Comparison of ENCODE assay signal across 1 cellular context in the genomic region with DNA sequence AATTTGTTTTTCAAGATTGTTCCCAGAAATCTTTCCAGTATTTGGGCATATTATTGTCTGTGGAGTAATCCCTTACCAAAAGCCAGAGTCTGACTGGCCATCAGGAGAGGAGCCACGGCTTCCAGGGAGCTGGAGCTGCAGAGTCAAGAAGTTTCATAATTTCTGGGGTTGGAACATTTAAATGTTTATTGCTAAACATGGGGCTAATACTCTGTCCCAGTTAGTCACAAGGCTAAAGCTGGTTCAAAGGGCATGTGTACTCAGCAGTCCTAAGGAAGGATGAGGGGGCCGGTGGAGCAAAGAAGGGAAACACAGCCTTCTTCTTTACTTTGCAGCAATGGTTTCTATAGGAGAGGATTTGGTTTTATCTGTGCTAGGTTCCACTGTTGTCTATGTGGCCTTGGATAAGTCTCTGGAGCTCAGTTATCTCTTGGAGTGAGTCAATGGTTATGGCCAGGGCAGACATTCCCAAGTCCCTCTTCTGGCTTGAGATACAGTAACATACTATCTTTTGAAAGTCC.
TF ChIP-seq lines count a peak whose summit lies in the region.

No MANE protein-coding gene starts in this region.

TF ChIP-seq in SK-N-SH, 30 proteins besides CTCF, POLR2A, EP300 and RAD21:
- no peak for TF ChIP-seq RFX5 (IDR thresholded peaks at IDR 0.05; ENCODE audit: low read length)
- no peak for TF ChIP-seq RXRA (IDR thresholded peaks at IDR 0.05; ENCODE audit: borderline replicate concordance, low read depth)
